8 cellular contexts compared by ENCODE assay signal in the genomic region with DNA sequence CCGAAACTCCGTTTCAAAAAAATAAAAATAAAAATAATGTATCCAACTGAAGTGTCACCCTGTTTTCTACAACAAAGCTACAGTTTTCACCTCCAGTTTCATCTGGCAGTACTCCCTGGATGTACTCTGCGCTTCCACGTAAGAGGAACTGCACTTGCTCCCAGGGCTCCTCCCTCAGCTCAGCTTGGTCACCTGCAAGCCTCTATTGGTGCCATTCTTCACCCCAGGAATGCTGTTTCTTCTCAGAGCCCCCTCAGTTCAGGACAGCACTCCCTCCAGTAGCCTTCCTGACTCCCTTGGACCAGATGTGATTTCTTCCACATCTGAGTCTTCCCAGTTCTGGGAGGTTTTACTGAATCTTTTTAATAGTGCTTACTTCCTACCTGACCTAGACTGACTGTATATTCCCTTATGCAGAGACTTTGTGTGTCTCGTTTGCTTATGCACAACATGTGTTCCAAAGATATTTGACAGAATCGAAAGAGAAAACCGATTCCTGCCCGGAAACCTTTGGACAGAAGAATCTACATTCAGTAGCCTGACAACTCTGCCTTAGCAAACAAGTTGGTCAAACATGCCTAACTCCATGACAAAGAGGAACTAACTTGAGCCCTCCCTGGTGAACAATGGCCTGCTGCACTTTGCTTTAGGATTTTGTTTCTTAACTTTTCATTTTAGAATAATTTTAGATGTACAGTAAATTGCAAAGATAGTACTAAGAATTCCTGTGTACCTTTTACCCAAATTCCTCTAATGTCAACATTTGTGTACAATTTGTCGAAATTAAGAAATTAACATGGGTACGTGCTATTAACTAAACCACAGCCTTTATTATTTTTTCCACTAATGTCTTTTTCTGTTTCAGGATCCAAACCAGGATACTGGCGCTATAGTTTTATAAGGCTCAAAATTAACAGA. TPM values are rescaled to one million over a fixed set of nuclear protein-coding genes. Genes with fewer than 3 reads are reported as not detected.
A peak's percentile ranks its signal among the peaks of the same experiment; 100 is the strongest.
DNase-seq lines count a peak whose midpoint lies in the region; ATAC-seq and TF ChIP-seq lines count a peak whose summit lies in the region.

No MANE protein-coding gene starts in this region.

- H3K9ac ChIP-seq in HUES48 (ENCODE audit: low read depth, low read length) (0 out of 2 replicates have a peak overlapping the region, but pooled peaks have one; percentile 35), subcutaneous abdominal adipose tissue (ENCODE audit: low read length in 5 of 5) (peak overlapping the region; percentile 38 to 92 (median 79))

- H3K36me3 ChIP-seq in HUES48 (ENCODE audit: control insufficient read depth, insufficient read depth, low read length) (no peaks in the 10 kb centered on the region), subcutaneous abdominal adipose tissue (ENCODE audit: control insufficient read depth in 5 of 5, insufficient read depth in 5 of 5, low read length in 5 of 5) (no peaks in the 10 kb centered on the region)

- peak overlapping the region; percentile 84 for H3K4me3 Mint-ChIP-seq in activated CD8-positive, alpha-beta T cell treated with anti-CD3 and anti-CD28 coated beads, Interleukin-2, amount 10 ng/mL, durations not matched to agents 7 days and 5 days
- peak overlapping the region; percentile 88 to 98 (median 97) for H3K4me3 Mint-ChIP-seq in immature natural killer cell

- H3K4me1 ChIP-seq in HUES48 (ENCODE audit: control insufficient read depth, insufficient read depth, low read length) (peaks cover 9% of the 10 kb centered on the region; the same call in 1 of the 2 replicates), subcutaneous abdominal adipose tissue (ENCODE audit: control insufficient read depth in 5 of 5, insufficient read depth in 5 of 5, low read length in 5 of 5) (peaks cover 0 to 20% (median 19%) of the 10 kb centered on the region in 5 donors)

- POLR2A ChIA-PET in AG04449 (lab: Yijun Ruan, JAX) = interaction anchor here (1.0 kb wide), 1 partner anchor 129 kb away, joined by 6 read pairs; no protein-coding TSS in a partner anchor
- POLR2A ChIA-PET in activated CD8-positive, alpha-beta T cell treated with anti-CD3 and anti-CD28 coated beads, Interleukin-2, amount 10 ng/mL, durations not matched to agents 7 days and 5 days (lab: Charles Lee) = interaction anchor here (0.6 to 1.1 kb wide), 5 partner anchors 14 to 142 kb away, joined by 3 read pairs; a partner anchor contains a TSS

- H3K27me3 ChIP-seq in HUES48 (ENCODE audit: control insufficient read depth, insufficient read depth, low read length) (no peaks in the 10 kb centered on the region; the same call in 1 of the 2 replicates), subcutaneous abdominal adipose tissue (ENCODE audit: control insufficient read depth in 5 of 5, insufficient read depth in 4 of 5, low read length in 5 of 5) (no peaks in the 10 kb centered on the region)

- H3K27me3 Mint-ChIP-seq in activated CD8-positive, alpha-beta T cell treated with anti-CD3 and anti-CD28 coated beads, Interleukin-2, amount 10 ng/mL, durations not matched to agents 7 days and 5 days (ENCODE audit: low read depth) = no peaks in the 10 kb centered on the region
- H3K27me3 Mint-ChIP-seq in immature natural killer cell (ENCODE audit: low read depth in 3 of 3) = peaks cover 7 to 10% (median 9%) of the 10 kb centered on the region in 3 donors

- H3K27ac ChIP-seq in HUES48 (ENCODE audit: low read depth, low read length) = peak overlapping the region; percentile 56
- peak overlapping the region; percentile 50 for H3K27ac ChIP-seq in subcutaneous abdominal adipose tissue (ENCODE audit: low read depth, low read length)

- peaks cover 21% of the 10 kb centered on the region for H3K4me1 Mint-ChIP-seq in activated CD8-positive, alpha-beta T cell treated with anti-CD3 and anti-CD28 coated beads, Interleukin-2, amount 10 ng/mL, durations not matched to agents 7 days and 5 days (ENCODE audit: low read depth)
- peaks cover 19 to 27% of the 10 kb centered on the region in 2 donors for H3K4me1 Mint-ChIP-seq in immature natural killer cell

- TF ChIP-seq CTCF in AG04449 (IDR thresholded peaks at IDR 0.05; ENCODE audit: insufficient read depth, low read length, missing control alignments) = no peak

- peaks cover 3% of the 10 kb centered on the region for H3K9me3 Mint-ChIP-seq in activated CD8-positive, alpha-beta T cell treated with anti-CD3 and anti-CD28 coated beads, Interleukin-2, amount 10 ng/mL, durations not matched to agents 7 days and 5 days (ENCODE audit: insufficient read depth)
- no peaks in the 10 kb centered on the region for H3K9me3 Mint-ChIP-seq in immature natural killer cell

- CTCF ChIA-PET in AG04449 (lab: Yijun Ruan, JAX) = interaction anchor here (1.1 to 1.4 kb wide), 2 partner anchors 152 to 238 kb away, joined by 4 to 11 read pairs; a partner anchor contains a TSS
- CTCF ChIA-PET in activated CD8-positive, alpha-beta T cell treated with anti-CD3 and anti-CD28 coated beads, Interleukin-2, amount 10 ng/mL, durations not matched to agents 7 days and 5 days (lab: Charles Lee) = interaction anchor here (1.1 to 1.2 kb wide), 2 partner anchors 238 to 289 kb away, joined by 5 to 8 read pairs; a partner anchor contains a TSS

- H3K27ac Mint-ChIP-seq in activated CD8-positive, alpha-beta T cell treated with anti-CD3 and anti-CD28 coated beads, Interleukin-2, amount 10 ng/mL, durations not matched to agents 7 days and 5 days = peak overlapping the region; percentile 96
- H3K27ac Mint-ChIP-seq in immature natural killer cell = peak overlapping the region; percentile 45 to 98 (median 90)

- no peak for ATAC-seq in activated CD8-positive, alpha-beta T cell treated with anti-CD3 and anti-CD28 coated beads, Interleukin-2, amount 10 ng/mL, durations not matched to agents 7 days and 5 days
- no peak for ATAC-seq in GM19324 (IDR thresholded peaks at IDR 0.05; ENCODE audit: low FRiP score, unreplicated experiment)
- ATAC-seq in GM18520 (IDR thresholded peaks at IDR 0.05; ENCODE audit: unreplicated experiment) = no peak

- H3K36me3 Mint-ChIP-seq in activated CD8-positive, alpha-beta T cell treated with anti-CD3 and anti-CD28 coated beads, Interleukin-2, amount 10 ng/mL, durations not matched to agents 7 days and 5 days (ENCODE audit: low read depth) = peaks cover 10% of the 10 kb centered on the region
- H3K36me3 Mint-ChIP-seq in immature natural killer cell = peaks cover 0 to 8% (median 0%) of the 10 kb centered on the region in 3 donors

- H3K4me3 ChIP-seq in AG04449 (ENCODE audit: low read depth, low read length) (peak overlapping the region; percentile 69), HUES48 (ENCODE audit: low read depth, low read length) (peak overlapping the region; percentile 58), subcutaneous abdominal adipose tissue (ENCODE audit: low read depth in 1 of 5, low read length in 5 of 5) (peak overlapping the region; percentile 86 to 90 (median 88))

- H3K9me3 ChIP-seq in HUES48 (ENCODE audit: control insufficient read depth, insufficient read depth, low read length) = no peaks in the 10 kb centered on the region
- H3K9me3 ChIP-seq in subcutaneous abdominal adipose tissue (ENCODE audit: control insufficient read depth in 5 of 5, low read length in 5 of 5) = no peaks in the 10 kb centered on the region

- DNase-seq in AG04449 (ENCODE audit: low read depth, low spot score) = no peak
- no peak for DNase-seq in activated CD8-positive, alpha-beta T cell treated with anti-CD3 and anti-CD28 coated beads, Interleukin-2, amount 10 ng/mL, durations not matched to agents 7 days and 5 days
- DNase-seq in immature natural killer cell = no peak
- no peak for DNase-seq in dedifferentiated amniotic fluid mesenchymal stem cell (ENCODE audit: extremely low spot score)

RNA-seq across cellular contexts. Expression of a gene that starts 0.8 kb away (rescaled TPM):
- 1 to 10 TPM; 8.4 to 9.5 TPM for total RNA-seq in activated CD8-positive, alpha-beta T cell treated with anti-CD3 and anti-CD28 coated beads, Interleukin-2, amount 10 ng/mL, durations not matched to agents 7 days and 5 days
- 1 to 10 TPM in 2 of 3 donors, under 1 TPM in 1; 0.83 to 8.1 (median 3.0) TPM for polyA plus RNA-seq in immature natural killer cell

RNA-seq across cellular contexts. Expression of a gene that starts 37.5 kb away (rescaled TPM):
- 10 to 100 TPM; 36.8 to 39.7 TPM for total RNA-seq in activated CD8-positive, alpha-beta T cell treated with anti-CD3 and anti-CD28 coated beads, Interleukin-2, amount 10 ng/mL, durations not matched to agents 7 days and 5 days
- polyA plus RNA-seq in immature natural killer cell = 10 to 100 TPM; 34.9 to 70.7 (median 52.7) TPM

RNA-seq across cellular contexts. Expression of a gene that starts 37.5 kb away (rescaled TPM):
- total RNA-seq in activated CD8-positive, alpha-beta T cell treated with anti-CD3 and anti-CD28 coated beads, Interleukin-2, amount 10 ng/mL, durations not matched to agents 7 days and 5 days = 10 to 100 TPM; 52.0 to 52.8 TPM
- 100 to 1,000 TPM in 1 of 3 donors, 10 to 100 TPM in 2; 63.6 to 102 (median 73.8) TPM for polyA plus RNA-seq in immature natural killer cell

RNA-seq across cellular contexts. Expression of a gene that starts 37.8 kb away (rescaled TPM):
- total RNA-seq in activated CD8-positive, alpha-beta T cell treated with anti-CD3 and anti-CD28 coated beads, Interleukin-2, amount 10 ng/mL, durations not matched to agents 7 days and 5 days = 10 to 100 TPM; 22.6 TPM
- polyA plus RNA-seq in immature natural killer cell = 10 to 100 TPM; 15.1 to 23.3 (median 23.1) TPM
